21 cellular contexts compared by ENCODE assay signal in the genomic region with DNA sequence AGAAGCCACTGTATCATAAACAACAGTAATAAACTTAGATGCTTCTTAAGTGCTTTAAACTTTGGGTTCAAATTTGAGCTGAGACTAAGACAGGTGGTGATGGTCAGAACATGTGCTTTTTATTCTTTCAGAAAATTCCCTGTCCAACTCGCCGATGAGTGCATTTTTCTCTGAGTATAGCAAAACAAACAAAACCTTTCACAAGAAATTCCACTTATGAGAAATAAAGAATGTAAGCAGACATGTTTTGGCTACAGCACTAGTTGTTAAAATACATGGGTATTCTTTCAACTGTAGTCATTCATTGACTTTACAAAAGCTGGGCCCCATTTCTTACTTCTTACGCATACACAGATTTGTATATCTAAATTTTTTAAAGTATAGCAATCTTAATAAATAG.
DNase-seq lines count a peak whose midpoint lies in the region; TF ChIP-seq lines count a peak whose summit lies in the region.
"Had no signal": no experiment of that assay in that cellular context is flagged by ENCODE, and none has a peak within 500 bp of the region (broad histone marks: within the 10 kb centered on the region; RNA-seq: fewer than 3 reads in every experiment).

No MANE protein-coding gene starts in this region.

- H3K4me3 ChIP-seq in BJ (ENCODE audit: low read depth, low read length) (no peak overlapping the region), fibroblast of pulmonary artery (replicated peaks; ENCODE audit: low read depth, low read length) (no peak overlapping the region)
- H3K4me3 ChIP-seq: mucosa of descending colon, neural progenitor cell had no signal

- DNase-seq in BJ (ENCODE audit: low read depth) (peak; percentile 60), amniotic epithelial cell (ENCODE audit: low read depth) (peak; percentile 24), fibroblast of pulmonary artery (ENCODE audit: low read depth) (peak; percentile 53), renal cortical epithelial cell (ENCODE audit: low read depth) (peak; percentile 48), NCI-H510A treated with DMSO at 0.1 percent for 48 hours (lab: John Stamatoyannopoulos, UW) (no peak)
- DNase-seq in activated effector memory CD4-positive, alpha-beta T cell treated with Interleukin-2 at 50 U/mL for 16 hours, result no peak
- DNase-seq in central memory CD4-positive, alpha-beta T cell, result no peak
- DNase-seq: activated CD4-positive, alpha-beta T cell treated with anti-CD3 and anti-CD28 coated beads, Interleukin-2, amount 50 U/mL, for 4 hours; activated naive CD4-positive, alpha-beta T cell treated with Interleukin-2 at 50 U/mL for 16 hours; aorta; cortex of kidney; GOT3; Kasumi-1; left cardiac atrium; mucosa of descending colon; NCI-H1092; NCI-H2081; Right ventricle myocardium superior; stimulated activated CD8-positive, alpha-beta memory T cell treated with anti-CD3 and anti-CD28 coated beads, Interleukin-4, amount 100 ng/mL, for 48 hours; WERI-Rb-1 had no signal

- no peaks in the 10 kb centered on the region for H3K36me3 ChIP-seq in BJ (ENCODE audit: control insufficient read depth, insufficient read depth, low read length)
- H3K36me3 ChIP-seq: neural progenitor cell, WERI-Rb-1 had no signal

- CTCF ChIA-PET in BJ (lab: Yijun Ruan, JAX), result no interaction called here

- TF ChIP-seq CTCF in BJ (IDR thresholded peaks at IDR 0.05; ENCODE audit: insufficient read depth, low read depth, low read length) (no peak), fibroblast of pulmonary artery (IDR thresholded peaks at IDR 0.05; ENCODE audit: low read length, missing control alignments) (no peak)

- H3K27me3 ChIP-seq in BJ (ENCODE audit: control insufficient read depth, insufficient read depth, low read length), result no peaks in the 10 kb centered on the region
- H3K27me3 ChIP-seq: neural progenitor cell had no signal

- POLR2A ChIA-PET in BJ (lab: Charles Lee), result no interaction called here

Comparison
In these comparisons a context has a peak if more than half of its experiments do, and no peak if none do; other contexts are left out.
1. DNase-seq: peak in BJ (single experiment), amniotic epithelial cell (single experiment), fibroblast of pulmonary artery (single experiment) and renal cortical epithelial cell (single experiment); none in activated effector memory CD4-positive, alpha-beta T cell treated with Interleukin-2 at 50 U/mL for 16 hours (single experiment), NCI-H510A treated with DMSO at 0.1 percent for 48 hours (single experiment) and central memory CD4-positive, alpha-beta T cell (single experiment).